14 cellular contexts compared by ENCODE assay signal in the genomic region with DNA sequence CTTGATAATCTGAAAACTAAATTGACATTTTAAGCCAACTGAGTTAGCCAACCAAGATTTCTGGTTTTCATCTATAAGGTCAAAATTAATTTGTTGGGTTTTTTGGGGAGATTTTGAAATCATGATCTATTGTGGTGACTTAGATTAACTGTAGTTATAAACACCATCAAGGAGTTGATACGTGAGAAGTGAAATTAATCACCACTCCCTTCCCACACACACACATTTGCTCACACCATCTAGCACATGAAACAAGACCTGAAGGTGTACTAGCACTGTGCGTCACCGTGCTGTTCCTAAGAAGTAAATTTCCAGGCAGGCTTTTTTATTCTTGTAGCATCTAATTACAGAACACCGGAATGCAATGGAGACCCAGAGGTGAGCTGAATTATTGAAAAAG. TPM values are rescaled to one million over a fixed set of nuclear protein-coding genes. Genes with fewer than 3 reads are reported as not detected.
"Had no signal": no experiment of that assay in that cellular context is flagged by ENCODE, and none has a peak within 500 bp of the region (broad histone marks: within the 10 kb centered on the region; RNA-seq: fewer than 3 reads in every experiment).

No MANE protein-coding gene starts in this region.

- H3K4me1 ChIP-seq: sigmoid colon, upper lobe of left lung had no signal

- H3K4me3 Mint-ChIP-seq: activated T-helper 1 cell treated with anti-CD3 and anti-CD28 coated beads, Interleukin-12 subunit alpha, Interleukin-12 subunit beta, Interleukin-2, Interleukin-4 antibody, amounts not matched to agents 30 ng/mL and 10 ng/mL and 1 ng/mL, durations not matched to agents 14 hours and 24 hours and 36 hours; natural killer cell treated with Interleukin-12 subunit alpha and Interleukin-12 subunit beta and Interleukin-15 and Interleukin-18, amount 100 ng/mL, for 72 hours had no signal

- H3K4me3 ChIP-seq: lung, sigmoid colon, SK-N-MC, thoracic aorta, upper lobe of left lung had no signal

- H3K27ac Mint-ChIP-seq: activated T-helper 1 cell treated with anti-CD3 and anti-CD28 coated beads, Interleukin-12 subunit alpha, Interleukin-12 subunit beta, Interleukin-2, Interleukin-4 antibody, amounts not matched to agents 30 ng/mL and 10 ng/mL and 1 ng/mL, durations not matched to agents 14 hours and 24 hours and 36 hours; natural killer cell treated with Interleukin-12 subunit alpha and Interleukin-12 subunit beta and Interleukin-15 and Interleukin-18, amount 100 ng/mL, for 72 hours had no signal

- H3K9me3 Mint-ChIP-seq: activated T-helper 1 cell treated with anti-CD3 and anti-CD28 coated beads, Interleukin-12 subunit alpha, Interleukin-12 subunit beta, Interleukin-2, Interleukin-4 antibody, amounts not matched to agents 30 ng/mL and 10 ng/mL and 1 ng/mL, durations not matched to agents 14 hours and 24 hours and 36 hours; natural killer cell treated with Interleukin-12 subunit alpha and Interleukin-12 subunit beta and Interleukin-15 and Interleukin-18, amount 100 ng/mL, for 72 hours had no signal

- H3K9me3 ChIP-seq: sigmoid colon, thoracic aorta, upper lobe of left lung had no signal

- ATAC-seq: left lobe of liver; natural killer cell treated with Interleukin-12 subunit alpha and Interleukin-12 subunit beta and Interleukin-15 and Interleukin-18, amount 100 ng/mL, for 72 hours had no signal

- H3K27me3 Mint-ChIP-seq: natural killer cell treated with Interleukin-12 subunit alpha and Interleukin-12 subunit beta and Interleukin-15 and Interleukin-18, amount 100 ng/mL, for 72 hours had no signal

- H3K36me3 ChIP-seq: sigmoid colon, thoracic aorta, upper lobe of left lung had no signal

- H3K27me3 ChIP-seq: sigmoid colon, upper lobe of left lung had no signal

- DNase-seq: activated CD4-positive, alpha-beta T cell treated with anti-CD3 and anti-CD28 coated beads, Interleukin-2, amount 50 U/mL, for 4 hours; activated naive CD4-positive, alpha-beta T cell treated with Interleukin-2 at 50 U/mL for 16 hours; amniotic stem cell; effector CD4-positive, alpha-beta T cell; sigmoid colon; upper lobe of left lung had no signal

- H3K27ac ChIP-seq: sigmoid colon, SK-N-MC, thoracic aorta, upper lobe of left lung had no signal

RNA-seq across cellular contexts. Expression of gene OR5B21, which starts 2.1 kb away (rescaled TPM):
- total RNA-seq: activated T-helper 1 cell treated with anti-CD3 and anti-CD28 coated beads, Interleukin-12 subunit alpha, Interleukin-12 subunit beta, Interleukin-2, Interleukin-4 antibody, amounts not matched to agents 30 ng/mL and 10 ng/mL and 1 ng/mL, durations not matched to agents 14 hours and 24 hours and 36 hours; cerebellum; frontal cortex; left lobe of liver; thoracic aorta; upper lobe of left lung had no signal
